ENCODE assay signal across 21 cellular contexts in genomic region chr3:178217479-178217878, GRCh38.
"Had no signal": no experiment of that assay in that cellular context is flagged by ENCODE, and none has a peak within 500 bp of the region (broad histone marks: within the 10 kb centered on the region; RNA-seq: fewer than 3 reads in every experiment).

No MANE protein-coding gene starts in this region.

- H3K27ac Mint-ChIP-seq: dendritic cell treated with granulocyte-macrophage colony-stimulating factor and Interleukin-4, amounts not matched to agents 40 ng/mL and 50 ng/mL, for 4 days; effector memory CD8-positive, alpha-beta T cell; nephron progenitor cell; stimulated activated naive B cell treated with anti-CD40 and anti-IgM and Interleukin-4, amounts not matched to agents 10 μg/mL and 1 μg/mL and 100 μg/mL, for 72 hours; stimulated activated naive CD8-positive, alpha-beta T cell treated with anti-CD3 and anti-CD28 coated beads, Interleukin-15, amount 100 ng/mL, for 72 hours had no signal

- H3K9me3 ChIP-seq: esophagus muscularis mucosa, gastroesophageal sphincter, testis, tibial nerve, upper lobe of right lung, vagina had no signal

- H3K4me1 Mint-ChIP-seq: naive thymus-derived CD4-positive, alpha-beta T cell; nephron progenitor cell; stimulated activated naive B cell treated with anti-CD40 and anti-IgM and Interleukin-4, amounts not matched to agents 10 μg/mL and 1 μg/mL and 100 μg/mL, for 72 hours; stimulated activated naive CD8-positive, alpha-beta T cell treated with anti-CD3 and anti-CD28 coated beads, Interleukin-15, amount 100 ng/mL, for 72 hours had no signal

- H3K36me3 Mint-ChIP-seq: stimulated activated naive B cell treated with anti-CD40 and anti-IgM and Interleukin-4, amounts not matched to agents 10 μg/mL and 1 μg/mL and 100 μg/mL, for 72 hours had no signal

- H3K4me3 Mint-ChIP-seq: dendritic cell treated with granulocyte-macrophage colony-stimulating factor and Interleukin-4, amounts not matched to agents 40 ng/mL and 50 ng/mL, for 4 days; effector memory CD8-positive, alpha-beta T cell; naive thymus-derived CD4-positive, alpha-beta T cell; nephron progenitor cell; stimulated activated naive B cell treated with anti-CD40 and anti-IgM and Interleukin-4, amounts not matched to agents 10 μg/mL and 1 μg/mL and 100 μg/mL, for 72 hours; stimulated activated naive CD8-positive, alpha-beta T cell treated with anti-CD3 and anti-CD28 coated beads, Interleukin-15, amount 100 ng/mL, for 72 hours had no signal

- DNase-seq: effector memory CD8-positive, alpha-beta T cell; foreskin fibroblast; kidney; left colon; naive thymus-derived CD4-positive, alpha-beta T cell; nephron progenitor cell; spleen; stimulated activated CD4-positive, alpha-beta T cell treated with anti-CD3 and anti-CD28 coated beads, Interleukin-15, amount 100 ng/mL, for 24 hours; stimulated activated CD4-positive, alpha-beta T cell treated with anti-CD3 and anti-CD28 coated beads, Interleukin-1b, Interleukin-23, amount 100 ng/mL, for 48 hours; stimulated activated CD4-positive, alpha-beta T cell treated with anti-CD3 and anti-CD28 coated beads, Interleukin-4, amount 100 ng/mL, for 24 hours; stimulated activated naive B cell treated with anti-CD40 and anti-IgM and Interleukin-4, amounts not matched to agents 10 μg/mL and 1 μg/mL and 100 μg/mL, for 72 hours; stimulated activated naive CD8-positive, alpha-beta T cell treated with anti-CD3 and anti-CD28 coated beads, Interleukin-15, amount 100 ng/mL, for 72 hours; testis; upper lobe of right lung had no signal

- H3K4me1 ChIP-seq: esophagus muscularis mucosa, gastroesophageal sphincter, spleen, testis, tibial nerve, upper lobe of right lung, vagina had no signal

- H3K4me3 ChIP-seq: esophagus muscularis mucosa, gastroesophageal sphincter, spleen, testis, tibial nerve, upper lobe of right lung, vagina had no signal

- ATAC-seq: effector memory CD8-positive, alpha-beta T cell; gastroesophageal sphincter; left colon; naive thymus-derived CD4-positive, alpha-beta T cell; sciatic nerve; stimulated activated naive B cell treated with anti-CD40 and anti-IgM and Interleukin-4, amounts not matched to agents 10 μg/mL and 1 μg/mL and 100 μg/mL, for 72 hours; stimulated activated naive CD8-positive, alpha-beta T cell treated with anti-CD3 and anti-CD28 coated beads, Interleukin-15, amount 100 ng/mL, for 72 hours; upper lobe of right lung had no signal

- H3K27ac ChIP-seq: epithelial cell of prostate, esophagus muscularis mucosa, gastroesophageal sphincter, spleen, testis, tibial nerve, upper lobe of right lung, vagina had no signal

- H3K36me3 ChIP-seq: esophagus muscularis mucosa, gastroesophageal sphincter, spleen, tibial nerve, upper lobe of right lung, vagina had no signal

- H3K9me3 Mint-ChIP-seq: effector memory CD8-positive, alpha-beta T cell had no signal

- H3K27me3 ChIP-seq: esophagus muscularis mucosa, gastroesophageal sphincter, spleen, testis, tibial nerve, upper lobe of right lung, vagina had no signal

- FAIRE-seq: kidney had no signal

- H3K27me3 Mint-ChIP-seq: dendritic cell treated with granulocyte-macrophage colony-stimulating factor and Interleukin-4, amounts not matched to agents 40 ng/mL and 50 ng/mL, for 4 days; stimulated activated naive CD8-positive, alpha-beta T cell treated with anti-CD3 and anti-CD28 coated beads, Interleukin-15, amount 100 ng/mL, for 72 hours had no signal
